In genomic region chr9:96854073-96854876, GRCh38 we compare ENCODE assay signal across 8 cellular contexts. TPM values are rescaled to one million over a fixed set of nuclear protein-coding genes. Genes with fewer than 3 reads are reported as not detected.
DNase-seq lines count a peak whose midpoint lies in the region; ATAC-seq and TF ChIP-seq lines count a peak whose summit lies in the region.

Gene ZNF782, minus strand, starts transcription at chr9:96854514. Its CDS starts 2,553 bp downstream, at chr9:96851961.

- H3K9ac ChIP-seq in BLaER1 treated with 17β-estradiol and CSF1 and Interleukin-3, amounts not matched to agents 10 nM and 100 nM: peak within 1 kb of the TSS; percentile 81 to 92 (median 87)

- no peaks in the 10 kb centered on the region for H3K27me3 ChIP-seq in BLaER1 treated with 17β-estradiol and CSF1 and Interleukin-3, amounts not matched to agents 10 nM and 100 nM
- peaks cover 0 to 16% of the 10 kb centered on the region in 2 donors for H3K27me3 ChIP-seq in left lung

- peaks cover 13 to 30% (median 24%) of the 10 kb centered on the region in 10 experiments for H3K4me1 ChIP-seq in BLaER1 treated with 17β-estradiol and CSF1 and Interleukin-3, amounts not matched to agents 10 nM and 100 nM
- H3K4me1 ChIP-seq in left lung: peaks cover 9 to 31% of the 10 kb centered on the region in 2 donors

- H3K36me3 ChIP-seq in BLaER1 treated with 17β-estradiol and CSF1 and Interleukin-3, amounts not matched to agents 10 nM and 100 nM: peaks cover 10 to 14% (median 12%) of the 10 kb centered on the region in 11 experiments
- H3K36me3 ChIP-seq in left lung: no peaks in the 10 kb centered on the region

- intact Hi-C loops in left lung (cut with DNase I): no loop called here

- H3K27ac ChIP-seq in BLaER1 treated with 17β-estradiol and CSF1 and Interleukin-3, amounts not matched to agents 10 nM and 100 nM: peak within 1 kb of the TSS; percentile 73 to 83 (median 78)
- H3K27ac ChIP-seq in left lung: peak within 1 kb of the TSS; percentile 35 to 78

- peaks cover 0 to 23% (median 6%) of the 10 kb centered on the region in 11 experiments; a peak in 6 of 22 replicates for H4K20me1 ChIP-seq in BLaER1 treated with 17β-estradiol and CSF1 and Interleukin-3, amounts not matched to agents 10 nM and 100 nM

- H3K9me3 ChIP-seq in BLaER1 treated with 17β-estradiol and CSF1 and Interleukin-3, amounts not matched to agents 10 nM and 100 nM (replicated peaks in 1 of 11): peaks cover 11 to 14% (median 12%) of the 10 kb centered on the region in 11 experiments
- H3K9me3 ChIP-seq in left lung: no peaks in the 10 kb centered on the region

- ATAC-seq in GM19328 (IDR thresholded peaks at IDR 0.05; ENCODE audit: unreplicated experiment) (peak; percentile 82), HG03520 (IDR thresholded peaks at IDR 0.05; ENCODE audit: unreplicated experiment) (peak; percentile 84), left lung (peak; percentile 98)

- H3K4me3 ChIP-seq in BLaER1 treated with 17β-estradiol and CSF1 and Interleukin-3, amounts not matched to agents 10 nM and 100 nM: peak within 1 kb of the TSS; percentile 84 to 99 (median 94)
- H3K4me3 ChIP-seq in left lung: peak within 1 kb of the TSS; percentile 86 to 87

- no peak for TF ChIP-seq CTCF in left lung (IDR thresholded peaks at IDR 0.05)

- H3K4me2 ChIP-seq in BLaER1 treated with 17β-estradiol and CSF1 and Interleukin-3, amounts not matched to agents 10 nM and 100 nM: peak within 1 kb of the TSS; percentile 78 to 99 (median 91)

- DNase-seq in NCI-H69 (lab: John Stamatoyannopoulos, UW) (peak; percentile 98), dermis blood vessel endothelial cell (peak; percentile 96), left lung (peak; percentile 94 to 96)
- DNase-seq in activated CD4-positive, alpha-beta T cell treated with anti-CD3 and anti-CD28 coated beads, Interleukin-2, amount 50 U/mL, for 1 hour: peak; percentile 79
- peak; percentile 82 for DNase-seq in stimulated activated CD4-positive, alpha-beta T cell treated with anti-CD3 and anti-CD28 coated beads, Interleukin-2, amount 100 ng/mL, for 4 hours (ENCODE audit: low read depth)

RNA-seq across cellular contexts. Expression of gene ZNF782, which starts in this region (rescaled TPM):
- 2.9 and 3.7 TPM in 2 replicates for total RNA-seq in dermis blood vessel endothelial cell
- 1 to 10 TPM; 3.8 to 3.9 TPM for total RNA-seq in left lung

Comparison
In these comparisons a context has a peak if more than half of its experiments do, and no peak if none do; other contexts are left out.
1. Peak in every context shown above with its lines: DNase-seq, ATAC-seq, H3K4me3 ChIP-seq and H3K27ac ChIP-seq.